In genomic region chr2:190121971-190122370, GRCh38 we compare ENCODE assay signal across 8 cellular contexts. TPM values are rescaled to one million over a fixed set of nuclear protein-coding genes. Genes with fewer than 3 reads are reported as not detected.
A peak's percentile ranks its signal among the peaks of the same experiment; 100 is the strongest.
DNase-seq lines count a peak whose midpoint lies in the region; ATAC-seq and TF ChIP-seq lines count a peak whose summit lies in the region.

No MANE protein-coding gene starts in this region.

- no peak overlapping the region for H3K27ac Mint-ChIP-seq in type B pancreatic cell

- H3K4me1 Mint-ChIP-seq in type B pancreatic cell (ENCODE audit: unreplicated experiment) = no peaks in the 10 kb centered on the region

- H3K9me3 Mint-ChIP-seq in type B pancreatic cell = peaks cover under 1% of the 10 kb centered on the region

- H3K4me3 ChIP-seq in OCI-LY3 (ENCODE audit: low read length) (no peak overlapping the region), fibroblast of pulmonary artery (replicated peaks; ENCODE audit: low read depth, low read length) (no peak overlapping the region)

- peak; percentile 46 for DNase-seq in ELR (ENCODE audit: low read depth)
- peak; percentile 40 for DNase-seq in fibroblast of pulmonary artery (ENCODE audit: low read depth)
- DNase-seq in type B pancreatic cell (ENCODE audit: extremely low spot score, unreplicated experiment) = no peak
- DNase-seq in NCI-H1436 treated with DMSO at 0.1 percent for 48 hours (lab: John Stamatoyannopoulos, UW) = no peak
- DNase-seq in UCSD-AML1 (lab: John Stamatoyannopoulos, UW; ENCODE audit: unreplicated experiment) = no peak
- DNase-seq in SIG-M5 treated with dmso at 0.1 percent for 504 hours (lab: John Stamatoyannopoulos, UW; ENCODE audit: unreplicated experiment) = no peak

- no peak overlapping the region for H3K9ac ChIP-seq in OCI-LY3 (ENCODE audit: low read length)

- H2AFZ ChIP-seq in OCI-LY3 (ENCODE audit: low read depth, low read length) = 0 out of 2 replicates have a peak overlapping the region, but pooled peaks have one; percentile 5

- peak; percentile 61 for ATAC-seq in GM21723 (IDR thresholded peaks at IDR 0.05; ENCODE audit: unreplicated experiment)

- H3K4me1 ChIP-seq in OCI-LY3 (ENCODE audit: low read length) = peaks cover 37% of the 10 kb centered on the region

- peaks cover 2% of the 10 kb centered on the region for H3K27me3 Mint-ChIP-seq in type B pancreatic cell

- no peaks in the 10 kb centered on the region for H3K36me3 ChIP-seq in OCI-LY3 (replicated peaks; ENCODE audit: low read depth, low read length)

- no peaks in the 10 kb centered on the region for H3K9me3 ChIP-seq in OCI-LY3 (ENCODE audit: insufficient read depth, low read length)

- H3K27ac ChIP-seq in OCI-LY3 (ENCODE audit: low read length) = no peak overlapping the region

- peak overlapping the region; percentile 43 for H3K4me2 ChIP-seq in OCI-LY3 (ENCODE audit: low read length)

- H3K4me3 Mint-ChIP-seq in type B pancreatic cell = no peak overlapping the region

- H3K79me2 ChIP-seq in OCI-LY3 (ENCODE audit: low read length) = no peaks in the 10 kb centered on the region

- no peaks in the 10 kb centered on the region for H4K20me1 ChIP-seq in OCI-LY3 (ENCODE audit: insufficient read depth, low read length)

- no peaks in the 10 kb centered on the region for H3K27me3 ChIP-seq in OCI-LY3 (ENCODE audit: low read depth, low read length)

- peak; percentile 60 for TF ChIP-seq CTCF in OCI-LY3 (IDR thresholded peaks at IDR 0.05; ENCODE audit: low read depth, low read length)
- TF ChIP-seq CTCF in fibroblast of pulmonary artery (IDR thresholded peaks at IDR 0.05; ENCODE audit: low read length, missing control alignments) = peak; percentile 54
- peak; percentile 67 for TF ChIP-seq CTCF in type B pancreatic cell (conservative IDR thresholded peaks at IDR 0.05)

- no peaks in the 10 kb centered on the region for H3K36me3 Mint-ChIP-seq in type B pancreatic cell

RNA-seq across cellular contexts. Expression of gene MSTN, which starts 59.4 kb away (rescaled TPM):
- 1.4 TPM in 1 of 2 replicates, not detected in the other for total RNA-seq in type B pancreatic cell (ENCODE audit: low replicate concordance)

Comparison
In these comparisons a context has a peak if more than half of its experiments do, and no peak if none do; other contexts are left out.
1. DNase-seq: peak in ELR (single experiment) and fibroblast of pulmonary artery (single experiment); none in type B pancreatic cell (single experiment), NCI-H1436 treated with DMSO at 0.1 percent for 48 hours (single experiment), UCSD-AML1 (single experiment) and SIG-M5 treated with dmso at 0.1 percent for 504 hours (single experiment).
2. Peak in every context shown above with its lines, with median percentiles within 50 percentile points of each other: CTCF ChIP-seq.